Comparison of ENCODE assay signal across 19 cellular contexts in genomic region chr6:11253594-11253993, GRCh38.
"Had no signal": no experiment of that assay in that cellular context is flagged by ENCODE, and none has a peak within 500 bp of the region (broad histone marks: within the 10 kb centered on the region; RNA-seq: fewer than 3 reads in every experiment).

No MANE protein-coding gene starts in this region.

- H3K27ac ChIP-seq: lower lobe of right lung, WERI-Rb-1 had no signal

- H3K36me3 ChIP-seq: lower lobe of right lung, WERI-Rb-1 had no signal

- H3K9me3 ChIP-seq: lower lobe of right lung had no signal

- ATAC-seq: activated naive CD4-positive, alpha-beta T cell treated with anti-CD3 and anti-CD28 coated beads, Interleukin-2, amount 50 U/mL, for 72 hours; lower lobe of right lung had no signal

- DNase-seq: activated CD4-positive, alpha-beta T cell treated with anti-CD3 and anti-CD28 coated beads for 1 hour; activated CD4-positive, alpha-beta T cell treated with anti-CD3 and anti-CD28 coated beads, Interleukin-2, amount 50 U/mL, for 4 hours; activated gamma-delta T cell treated with Interleukin-2 at 50 U/mL for 16 hours; caudate nucleus; endodermal cell; foreskin melanocyte; glutamatergic neuron; hippocampal formation; islet precursor cell; lower lobe of right lung; nephron progenitor cell; nucleus accumbens; posterior cingulate gyrus; stimulated activated CD4-positive, alpha-beta T cell treated with anti-CD3 and anti-CD28 coated beads, Interleukin-2, amount 100 ng/mL, for 24 hours; stimulated activated naive CD4-positive, alpha-beta T cell treated with Interleukin-2 at 50 U/mL for 16 hours; substantia nigra; SW 1271; WERI-Rb-1 had no signal

- H3K4me3 ChIP-seq: lower lobe of right lung had no signal
